ENCODE assay signal across 16 cellular contexts in the genomic region with DNA sequence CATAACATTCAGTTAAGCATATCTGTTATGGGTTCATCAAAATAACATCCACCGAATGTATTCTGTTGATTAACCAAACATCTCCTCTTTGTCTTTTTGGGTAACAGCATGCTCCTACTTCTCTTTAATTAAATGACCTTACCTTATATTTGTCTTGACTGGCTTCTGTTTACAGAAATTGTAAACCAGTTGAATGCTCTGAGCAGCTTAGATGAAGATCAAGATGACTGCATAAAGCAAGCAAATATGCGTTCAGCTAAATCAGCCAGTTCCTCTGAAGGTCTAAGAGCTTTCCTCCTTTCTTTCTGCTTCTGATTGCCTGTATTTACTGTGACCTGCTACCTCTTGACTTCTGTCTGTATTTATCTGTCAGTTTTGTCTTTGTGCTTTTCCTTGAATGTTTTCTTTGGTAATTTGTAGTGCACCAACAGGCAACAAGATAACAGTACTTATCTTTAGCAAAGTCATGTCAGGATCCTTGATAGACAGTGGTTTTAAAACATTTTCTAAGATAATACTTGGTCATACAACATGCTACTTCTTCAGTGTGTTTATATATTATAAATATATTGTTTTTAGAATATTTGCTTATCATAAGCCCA.
"Had no signal": no experiment of that assay in that cellular context is flagged by ENCODE, and none has a peak within 500 bp of the region (broad histone marks: within the 10 kb centered on the region; RNA-seq: fewer than 3 reads in every experiment).

No MANE protein-coding gene starts in this region.

- FAIRE-seq: bronchial epithelial cell had no signal

- DNase-seq: activated CD4-positive, alpha-beta memory T cell treated with anti-CD3 and anti-CD28 coated beads for 36 hours; activated CD4-positive, alpha-beta T cell treated with anti-CD3 and anti-CD28 coated beads for 48 hours; activated effector memory CD4-positive, alpha-beta T cell treated with anti-CD3 and anti-CD28 coated beads, Interleukin-2, amount 50 U/mL, for 16 hours; activated naive CD4-positive, alpha-beta T cell treated with anti-CD3 and anti-CD28 coated beads, Interleukin-2, amount 10 ng/mL, durations not matched to agents 7 days and 5 days; amygdala; colonic mucosa; dorsolateral prefrontal cortex; esophagus squamous epithelium; gastrocnemius medialis; hippocampal formation; mucosa of descending colon; nucleus accumbens; right cardiac atrium; substantia nigra; thyroid gland had no signal
